In the genomic region with DNA sequence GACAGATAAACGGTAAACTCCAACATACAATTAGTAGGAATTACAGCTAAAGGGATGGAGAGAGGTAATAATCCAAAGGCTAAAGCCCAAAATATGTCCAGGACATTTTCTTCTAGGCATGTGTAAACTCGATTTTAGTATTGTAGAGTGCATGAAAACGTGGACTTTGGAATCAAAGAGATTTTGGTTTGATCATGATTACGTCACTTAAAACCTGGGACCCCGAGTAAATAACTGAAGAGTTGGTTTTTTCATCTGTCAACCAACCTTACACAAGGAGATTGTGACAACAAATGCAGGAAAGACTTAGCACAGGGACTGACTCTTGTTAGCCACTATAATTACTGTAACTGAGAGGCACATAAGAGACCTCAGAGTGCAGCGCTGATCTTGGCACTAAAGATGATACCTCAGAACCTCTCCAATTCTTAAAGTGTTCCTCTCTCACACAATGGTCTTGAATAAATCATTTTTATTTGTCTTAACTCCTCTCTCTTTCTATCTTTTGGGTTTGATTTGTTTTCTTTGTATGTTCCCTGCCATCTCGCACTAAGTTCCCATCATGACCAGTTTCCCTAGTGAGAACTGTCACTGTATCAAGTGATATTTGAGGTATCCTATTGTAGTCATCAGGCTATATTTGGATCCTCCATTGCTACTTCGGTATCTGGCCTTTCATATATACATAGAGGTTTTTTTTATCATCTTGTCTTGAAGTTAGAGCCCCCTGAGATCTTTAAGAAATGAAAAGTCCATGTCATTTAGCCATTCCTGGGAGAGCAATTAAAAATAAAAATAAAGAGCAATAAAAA, we compare ENCODE assay signal across 20 cellular contexts.
"Had no signal": no experiment of that assay in that cellular context is flagged by ENCODE, and none has a peak within 500 bp of the region (broad histone marks: within the 10 kb centered on the region; RNA-seq: fewer than 3 reads in every experiment).

No MANE protein-coding gene starts in this region.

- H3K4me1 ChIP-seq: lower lobe of right lung, neural progenitor cell, prostate gland, suprapubic skin, transverse colon, upper lobe of right lung, uterus had no signal

- FAIRE-seq: colon, frontal cortex, keratinocyte, small intestine had no signal

- H3K9me3 ChIP-seq: lower lobe of right lung, prostate gland, suprapubic skin, transverse colon, upper lobe of right lung, uterus had no signal

- H3K4me2 ChIP-seq: neural progenitor cell had no signal

- ATAC-seq: left ventricle myocardium superior; lower lobe of right lung; naive thymus-derived CD4-positive, alpha-beta T cell; right cardiac atrium; stimulated activated naive B cell treated with anti-CD40 and anti-IgM and Interleukin-4, amounts not matched to agents 10 μg/mL and 1 μg/mL and 100 μg/mL, for 72 hours; upper lobe of right lung had no signal

- H3K27me3 ChIP-seq: neural progenitor cell, suprapubic skin, transverse colon, upper lobe of right lung, uterus had no signal

- H3K4me3 ChIP-seq: dorsolateral prefrontal cortex, lower lobe of right lung, neural progenitor cell, prostate gland, suprapubic skin, transverse colon, upper lobe of right lung, uterus had no signal

- H3K27ac ChIP-seq: dorsolateral prefrontal cortex, lower lobe of right lung, neural progenitor cell, prostate gland, suprapubic skin, transverse colon, upper lobe of right lung, uterus had no signal

- H3K36me3 ChIP-seq: lower lobe of right lung, neural progenitor cell, prostate gland, suprapubic skin, transverse colon, upper lobe of right lung, uterus had no signal

- H2AFZ ChIP-seq: neural progenitor cell had no signal

- H3K9ac ChIP-seq: neural progenitor cell had no signal

- DNase-seq: dorsolateral prefrontal cortex; effector CD4-positive, alpha-beta T cell; head of caudate nucleus; left ventricle myocardium superior; lower lobe of right lung; naive thymus-derived CD4-positive, alpha-beta T cell; right cardiac atrium; small intestine; stimulated activated CD4-positive, alpha-beta T cell treated with anti-CD3 and anti-CD28 coated beads, Interleukin-15, amount 100 ng/mL, for 24 hours; stimulated activated CD4-positive, alpha-beta T cell treated with anti-CD3 and anti-CD28 coated beads, Interleukin-2, amount 100 ng/mL, for 48 hours; stimulated activated naive B cell treated with anti-CD40 and anti-IgM and Interleukin-4, amounts not matched to agents 10 μg/mL and 1 μg/mL and 100 μg/mL, for 72 hours; transverse colon; upper lobe of right lung; uterus had no signal
